Comparison of ENCODE assay signal across 16 cellular contexts in genomic region chr5:146906803-146907202, GRCh38. TPM values are rescaled to one million over a fixed set of nuclear protein-coding genes. Genes with fewer than 3 reads are reported as not detected.
A peak's percentile ranks its signal among the peaks of the same experiment; 100 is the strongest.
DNase-seq lines count a peak whose midpoint lies in the region; ATAC-seq, FAIRE-seq and TF ChIP-seq lines count a peak whose summit lies in the region.
"Had no signal": no experiment of that assay in that cellular context is flagged by ENCODE, and none has a peak within 500 bp of the region (broad histone marks: within the 10 kb centered on the region; RNA-seq: fewer than 3 reads in every experiment).

No MANE protein-coding gene starts in this region.

- ATAC-seq in DND-41 (ENCODE audit: insufficient read depth, low read depth): no peak
- ATAC-seq: gastrocnemius medialis, right cardiac atrium, T-helper 17 cell had no signal

- H3K9ac ChIP-seq in DND-41 (ENCODE audit: low read depth, low read length): no peak overlapping the region
- H3K9ac ChIP-seq in keratinocyte (ENCODE audit: control insufficient read depth, extremely low read depth, insufficient read depth, low read length): no peak overlapping the region

- CTCF ChIA-PET in HEK293T (lab: Yijun Ruan, JAX) (interaction anchor here (0.6 to 0.7 kb wide), 3 partner anchors 36 to 1259 kb away, joined by 3 read pairs; no protein-coding TSS in a partner anchor), RWPE1 (lab: Yijun Ruan, JAX) (interaction anchor here (0.6 kb wide), 1 partner anchor 278 kb away, joined by 3 read pairs; no protein-coding TSS in a partner anchor)

- H3K9me3 ChIP-seq in DND-41 (ENCODE audit: insufficient read depth, low read length, severe bottlenecking): no peaks in the 10 kb centered on the region
- H3K9me3 ChIP-seq in keratinocyte (ENCODE audit: control insufficient read depth, low read depth, low read length): no peaks in the 10 kb centered on the region
- H3K9me3 ChIP-seq: ascending aorta, gastrocnemius medialis, stomach had no signal

- no peak for FAIRE-seq in keratinocyte (lab: Jason Lieb, UNC)

- H3K4me1 ChIP-seq in DND-41 (ENCODE audit: insufficient read depth, low read length): no peaks in the 10 kb centered on the region
- H3K4me1 ChIP-seq in keratinocyte (ENCODE audit: control insufficient read depth, extremely low read depth, insufficient read depth, low read length): peaks cover 10% of the 10 kb centered on the region
- H3K4me1 ChIP-seq: ascending aorta, gastrocnemius medialis, stomach had no signal

- peak; percentile 27 for TF ChIP-seq CTCF in DND-41 (IDR thresholded peaks at IDR 0.05; ENCODE audit: borderline replicate concordance, extremely low read depth, low read length, poor library complexity, severe bottlenecking)
- TF ChIP-seq CTCF in astrocyte of the cerebellum (IDR thresholded peaks at IDR 0.05; ENCODE audit: low read depth, low read length, missing control alignments): peak; percentile 18
- peak in 2 of 3 experiments; percentile 13 to 29 for TF ChIP-seq CTCF in keratinocyte (optimal IDR thresholded peaks at IDR 0.05 in 1 of 3, IDR thresholded peaks at IDR 0.05 in 1 of 3, conservative IDR thresholded peaks at IDR 0.05 in 1 of 3; ENCODE audit: extremely low read depth in 1 of 3, insufficient read depth in 2 of 3, low read length in 3 of 3)
- no peak for TF ChIP-seq CTCF in RWPE1 (conservative IDR thresholded peaks at IDR 0.05; ENCODE audit: low read depth)

- H3K4me2 ChIP-seq in DND-41 (ENCODE audit: insufficient read depth, low read length) (no peak overlapping the region), keratinocyte (ENCODE audit: control insufficient read depth, extremely low read depth, insufficient read depth, low read depth, low read length) (no peak overlapping the region)

- H3K79me2 ChIP-seq in DND-41 (ENCODE audit: insufficient read depth, low read length): no peaks in the 10 kb centered on the region
- no peaks in the 10 kb centered on the region for H3K79me2 ChIP-seq in keratinocyte (ENCODE audit: control insufficient read depth, insufficient read depth, low read length)

- H4K20me1 ChIP-seq in DND-41 (ENCODE audit: insufficient read depth, low read length) (no peaks in the 10 kb centered on the region), keratinocyte (ENCODE audit: control insufficient read depth, extremely low read depth, insufficient read depth, low read length) (no peaks in the 10 kb centered on the region)

- H2AFZ ChIP-seq in DND-41 (ENCODE audit: low read depth, low read length) (no peak overlapping the region), keratinocyte (ENCODE audit: control insufficient read depth, low read length) (no peak overlapping the region)

- POLR2A ChIA-PET in HEK293T (lab: Yijun Ruan, JAX): no interaction called here
- POLR2A ChIA-PET in RWPE1 (lab: Yijun Ruan, JAX; ENCODE audit: low non-redundant PET): no interaction called here

- dilution Hi-C loops in keratinocyte (cut with MboI; ENCODE audit: extremely low pct_ligation_motif_present, low sequenced_read_pairs): no loop called here

- H3K4me3 ChIP-seq in DND-41 (ENCODE audit: low read depth in 1 of 2, low read length in 2 of 2): no peak overlapping the region
- no peak overlapping the region for H3K4me3 ChIP-seq in astrocyte of the cerebellum (ENCODE audit: low read depth, low read length)
- H3K4me3 ChIP-seq in keratinocyte (ENCODE audit: control insufficient read depth in 2 of 3, extremely low read depth in 1 of 3, insufficient read depth in 2 of 3, low read depth in 1 of 3, low read length in 3 of 3): no peak overlapping the region
- H3K4me3 ChIP-seq: ascending aorta, gastrocnemius medialis, stomach had no signal

- no peak for DNase-seq in DND-41
- DNase-seq in HEK293T (ENCODE audit: extremely low spot score): peak; percentile 13
- DNase-seq in astrocyte of the cerebellum (ENCODE audit: low read depth): no peak
- no peak for DNase-seq in keratinocyte (ENCODE audit: low read depth, low spot score)
- DNase-seq in COLO829 (ENCODE audit: low spot score): no peak
- DNase-seq in GF-D8 (lab: John Stamatoyannopoulos, UW): no peak
- no peak for DNase-seq in RWPE1 (ENCODE audit: low spot score)
- DNase-seq: activated CD4-positive, alpha-beta T cell treated with anti-CD3 and anti-CD28 coated beads, Interleukin-2, amount 50 U/mL, for 1 hour; gastrocnemius medialis; naive B cell; NCI-H2171 treated with DMSO at 0.1 percent for 48 hours; OCI-M1; right cardiac atrium; stomach; T-helper 17 cell had no signal

- in situ Hi-C loops in astrocyte of the cerebellum (cut with HindIII; ENCODE audit: low sequenced_read_pairs): no loop called here

- H3K36me3 ChIP-seq in DND-41 (ENCODE audit: insufficient read depth, low read length) (no peaks in the 10 kb centered on the region), keratinocyte (ENCODE audit: control insufficient read depth in 2 of 2, extremely low read depth in 1 of 2, insufficient read depth in 2 of 2, low read length in 2 of 2) (no peaks in the 10 kb centered on the region)
- H3K36me3 ChIP-seq: ascending aorta, gastrocnemius medialis, stomach had no signal

- H3K27ac ChIP-seq in DND-41 (ENCODE audit: low read length) (no peak overlapping the region), keratinocyte (ENCODE audit: control insufficient read depth, insufficient read depth, low read length) (no peak overlapping the region), RWPE1 (no peak overlapping the region)
- H3K27ac ChIP-seq: ascending aorta, gastrocnemius medialis, stomach had no signal

- H3K27me3 ChIP-seq in DND-41 (ENCODE audit: insufficient read depth, low read length, poor library complexity) (no peaks in the 10 kb centered on the region), keratinocyte (ENCODE audit: control insufficient read depth, extremely low read depth, insufficient read depth, low read length) (no peaks in the 10 kb centered on the region)
- H3K27me3 ChIP-seq: ascending aorta, gastrocnemius medialis, stomach had no signal

- no peaks in the 10 kb centered on the region for H3K9me1 ChIP-seq in keratinocyte (ENCODE audit: control insufficient read depth, extremely low read depth, insufficient read depth, low read length)

TF ChIP-seq in HEK293T, 16 proteins besides CTCF, POLR2A, EP300 and RAD21:
- TF ChIP-seq PKNOX1 (IDR thresholded peaks at IDR 0.05) (no peak), FOXA1 (IDR thresholded peaks at IDR 0.05) (no peak), ZNF384 (IDR thresholded peaks at IDR 0.05) (no peak), L3MBTL2 (conservative IDR thresholded peaks at IDR 0.05) (no peak), BHLHE40 (IDR thresholded peaks at IDR 0.05; ENCODE audit: borderline replicate concordance) (no peak), ELF4 (IDR thresholded peaks at IDR 0.05) (no peak), LEF1 (IDR thresholded peaks at IDR 0.05; ENCODE audit: borderline replicate concordance) (no peak), FOXM1 (IDR thresholded peaks at IDR 0.05; ENCODE audit: borderline replicate concordance) (no peak)

RNA-seq across cellular contexts. Expression of gene PPP2R2B, which starts 28.2 kb away (rescaled TPM):
- 0.33 to 0.42 TPM (median 0.33 TPM) in 3 replicates for polyA plus RNA-seq in keratinocyte
- polyA plus RNA-seq in keratinocyte (2011; ENCODE audit: low read depth): 1.6 TPM
- polyA plus RNA-seq in keratinocyte (2011; cell fraction: cytosol; rRNA removed): 0.29 and 0.66 TPM in 2 replicates
- 0.15 and 0.31 TPM in 2 replicates for polyA plus RNA-seq in keratinocyte (2011; cell fraction: nucleus; rRNA removed)
- polyA plus RNA-seq in keratinocyte (2012; ENCODE audit: low replicate concordance): 0.18 and 2.5 TPM in 2 replicates
- polyA minus RNA-seq in keratinocyte: 0.35 TPM in 1 of 3 replicates, not detected in the others
- polyA minus RNA-seq in keratinocyte (2011; cell fraction: cytosol; rRNA and poly(A)+ RNA removed): not detected
- polyA minus RNA-seq in keratinocyte (2011; cell fraction: nucleus; rRNA and poly(A)+ RNA removed): 0.32 and 0.78 TPM in 2 replicates
